Comparison of ENCODE assay signal across 27 cellular contexts in genomic region chr16:83549836-83550569, GRCh38.
DNase-seq lines count a peak whose midpoint lies in the region; ATAC-seq and TF ChIP-seq lines count a peak whose summit lies in the region.
"Had no signal": no experiment of that assay in that cellular context is flagged by ENCODE, and none has a peak within 500 bp of the region (broad histone marks: within the 10 kb centered on the region; RNA-seq: fewer than 3 reads in every experiment).

No MANE protein-coding gene starts in this region.

- H4K91ac ChIP-seq in IMR-90 (ENCODE audit: insufficient read depth, low read depth, low read length) = no peak overlapping the region

- H3K14ac ChIP-seq in IMR-90 (replicated peaks; ENCODE audit: low read depth, low read length) = no peak overlapping the region; the same call in none of the 2 replicates

- no peaks in the 10 kb centered on the region for H3K9me3 ChIP-seq in IMR-90 (ENCODE audit: control insufficient read depth, insufficient read depth, low read length)
- no peaks in the 10 kb centered on the region for H3K9me3 ChIP-seq in WERI-Rb-1 (ENCODE audit: severe bottlenecking)
- H3K9me3 ChIP-seq: A549, HAP-1, mucosa of descending colon, pancreas had no signal

- H2BK20ac ChIP-seq in IMR-90 (ENCODE audit: low read depth, low read length) = 0 out of 2 replicates have a peak overlapping the region, but pooled peaks have one; percentile 20

- 57% methylated on average over 4 of the region's 8 CpGs; no CpG with 5 or more reads in 1 of the 2 experiments for WGBS in IMR-90 (ENCODE audit: extremely low coverage in 2 of 2, insufficient read length in 1 of 2), 2 experiments

- TF ChIP-seq POLR2A in IMR-90 (IDR thresholded peaks at IDR 0.05; ENCODE audit: low read depth, low read length) = no peak

- no peaks in the 10 kb centered on the region for H3K36me3 ChIP-seq in IMR-90 (ENCODE audit: control insufficient read depth, insufficient read depth, low read length)
- H3K36me3 ChIP-seq in WERI-Rb-1 = no peaks in the 10 kb centered on the region
- H3K36me3 ChIP-seq: brain microvascular endothelial cell, HAP-1, pancreas had no signal

- H3K79me1 ChIP-seq in IMR-90 (ENCODE audit: low read depth in 1 of 2, low read length in 2 of 2) = no peaks in the 10 kb centered on the region

- H2BK120ac ChIP-seq in IMR-90 (ENCODE audit: low read depth, low read length) = peak overlapping the region; percentile 11; the same call in 1 of the 2 replicates

- no peak overlapping the region for H2AK9ac ChIP-seq in IMR-90 (replicated peaks; ENCODE audit: low read depth, low read length, poor library complexity)

- ATAC-seq in IMR-90 (ENCODE audit: low read depth) (no peak), HG02610 (IDR thresholded peaks at IDR 0.05; ENCODE audit: unreplicated experiment) (no peak)
- ATAC-seq: A549, HepG2, left colon, mucosa of descending colon, pancreas, T-helper 17 cell had no signal

- no peak overlapping the region for H3K4me3 ChIP-seq in IMR-90 (ENCODE audit: insufficient read depth, low read depth, low read length)
- peak overlapping the region; percentile 35 for H3K4me3 ChIP-seq in WERI-Rb-1 (ENCODE audit: low read depth, low read length)
- H3K4me3 ChIP-seq: A549, HAP-1, mucosa of descending colon, pancreas had no signal

- DNase-seq in ELF-1 (ENCODE audit: low read depth, low spot score) = peak; percentile 12
- no peak for DNase-seq in IMR-90
- peak; percentile 62 for DNase-seq in WERI-Rb-1
- peak; percentile 19 for DNase-seq in iPS-NIHi11 (ENCODE audit: low spot score)
- no peak for DNase-seq in mucosa of gallbladder (ENCODE audit: low spot score)
- no peak for DNase-seq in activated effector memory CD4-positive, alpha-beta T cell treated with anti-CD3 and anti-CD28 coated beads, Interleukin-2, amount 50 U/mL, for 16 hours
- no peak for DNase-seq in effector CD8-positive, alpha-beta T cell (lab: John Stamatoyannopoulos, UW)
- DNase-seq: activated CD4-positive, alpha-beta memory T cell treated with anti-CD3 and anti-CD28 coated beads, Interleukin-2, amount 10 ng/mL, durations not matched to agents 7 days and 5 days; activated CD4-positive, alpha-beta T cell treated with anti-CD3 and anti-CD28 coated beads for 1 hour; activated CD8-positive, alpha-beta memory T cell treated with anti-CD3 and anti-CD28 coated beads, Interleukin-2, amount 50 U/mL, for 4 hours; activated naive CD4-positive, alpha-beta T cell treated with anti-CD3 and anti-CD28 coated beads, Interleukin-2, amount 50 U/mL, for 16 hours; amniotic stem cell; brain microvascular endothelial cell; CD4-positive, alpha-beta T cell; dorsolateral prefrontal cortex; hypothalamus; left colon; mucosa of descending colon; NCI-H1436 treated with DMSO at 0.1 percent for 48 hours; NCI-H446 treated with DMSO at 0.1 percent for 48 hours; pancreas; stimulated activated naive CD4-positive, alpha-beta T cell; T-helper 17 cell had no signal

- dilution Hi-C loops in IMR-90 (cut with HindIII; ENCODE audit: low sequenced_read_pairs, unreplicated experiment) = no loop called here

- no peak overlapping the region; the same call in 2 of the 3 replicates for H2BK15ac ChIP-seq in IMR-90 (ENCODE audit: low read depth, low read length)

- POLR2A ChIA-PET in IMR-90 (lab: Charles Lee; ENCODE audit: unreplicated experiment) = no interaction called here

- peaks cover 1% of the 10 kb centered on the region; the same call in 1 of the 2 replicates for H3K4me1 ChIP-seq in IMR-90 (ENCODE audit: control insufficient read depth, insufficient read depth, low read length)
- H3K4me1 ChIP-seq: A549, HAP-1, pancreas had no signal

- peak overlapping the region; percentile 9; the same call in 1 of the 2 replicates for H3K4ac ChIP-seq in IMR-90 (ENCODE audit: low read depth, low read length)

- no peak for TF ChIP-seq RAD21 in IMR-90 (IDR thresholded peaks at IDR 0.05; ENCODE audit: low read length)

- no peak overlapping the region for H2AK5ac ChIP-seq in IMR-90 (ENCODE audit: low read depth, low read length)

- no peak overlapping the region for H3K23ac ChIP-seq in IMR-90 (ENCODE audit: low read depth, low read length)

- in situ Hi-C loops in IMR-90 (cut with MboI; ENCODE audit: low sequenced_read_pairs) = loop anchor here (10.0 kb wide), 1 partner anchor 65 kb away; no protein-coding TSS in a partner anchor

- no peak overlapping the region for H4K8ac ChIP-seq in IMR-90 (ENCODE audit: low read depth in 2 of 2, low read length in 2 of 2)

- H3K27me3 ChIP-seq in IMR-90 (ENCODE audit: control insufficient read depth, insufficient read depth, low read length) = no peaks in the 10 kb centered on the region
- no peaks in the 10 kb centered on the region for H3K27me3 ChIP-seq in WERI-Rb-1 (ENCODE audit: insufficient read depth, low read depth, severe bottlenecking)
- H3K27me3 ChIP-seq: brain microvascular endothelial cell had no signal

- H4K20me1 ChIP-seq in IMR-90 (ENCODE audit: insufficient read depth, low read length) = no peaks in the 10 kb centered on the region

- no peak overlapping the region for H4K5ac ChIP-seq in IMR-90 (ENCODE audit: low read depth, low read length)

- CTCF ChIA-PET in IMR-90 (lab: Yijun Ruan, JAX) = interaction anchor here (0.5 kb wide), 1 partner anchor 47 kb away, joined by 4 read pairs; no protein-coding TSS in a partner anchor

- H3K18ac ChIP-seq in IMR-90 (ENCODE audit: low read depth, low read length) = no peak overlapping the region

- H3K56ac ChIP-seq in IMR-90 (ENCODE audit: extremely low read depth, insufficient read depth, low read length) = no peak overlapping the region

- TF ChIP-seq CTCF in IMR-90 (conservative IDR thresholded peaks at IDR 0.05; ENCODE audit: low read depth, low read length) (no peak), WERI-Rb-1 (IDR thresholded peaks at IDR 0.05; ENCODE audit: low read depth, low read length) (no peak)

- H3K27ac ChIP-seq in IMR-90 (ENCODE audit: insufficient read depth, low read length) = no peak overlapping the region
- peak overlapping the region; percentile 70 for H3K27ac ChIP-seq in WERI-Rb-1
- H3K27ac ChIP-seq: A549, brain microvascular endothelial cell, dorsolateral prefrontal cortex, pancreas had no signal

- H3K9ac ChIP-seq in IMR-90 (ENCODE audit: low read depth, low read length) = no peak overlapping the region

- no peak overlapping the region for H2AFZ ChIP-seq in IMR-90 (replicated peaks; ENCODE audit: low read length, poor library complexity)

- H3K4me2 ChIP-seq in IMR-90 (ENCODE audit: low read depth, low read length) = no peak overlapping the region
- H3K4me2 ChIP-seq: A549 had no signal

- intact Hi-C loops in IMR-90 (cut with micrococcal nuclease) = no loop called here

- H3K9me1 ChIP-seq in IMR-90 (ENCODE audit: insufficient read depth, low read length) = 0 out of 2 replicates have a peak, but pooled peaks cover 4% of the 10 kb centered on the region

- no TSS peak for BruUV-seq in IMR-90 (replicated peaks; lab: Mats Ljungman, UMichigan)

- H2BK5ac ChIP-seq in IMR-90 (ENCODE audit: low read depth, low read length, poor library complexity, severe bottlenecking) = no peak overlapping the region

TF ChIP-seq in IMR-90, 13 proteins besides CTCF, POLR2A, EP300 and RAD21:
- TF ChIP-seq MXI1 (IDR thresholded peaks at IDR 0.05; ENCODE audit: borderline replicate concordance, low read depth, low read length) (no peak), BHLHE40 (IDR thresholded peaks at IDR 0.05; ENCODE audit: low read depth, low read length) (no peak), FOS (IDR thresholded peaks at IDR 0.05; ENCODE audit: low read depth, low read length) (no peak)

Comparison
In these comparisons a context has a peak if more than half of its experiments do, and no peak if none do; other contexts are left out.
1. DNase-seq: peak in ELF-1 (single experiment), WERI-Rb-1 (single experiment) and iPS-NIHi11 (single experiment); none in IMR-90 (single experiment), mucosa of gallbladder (single experiment), activated effector memory CD4-positive, alpha-beta T cell treated with anti-CD3 and anti-CD28 coated beads, Interleukin-2, amount 50 U/mL, for 16 hours (single experiment) and effector CD8-positive, alpha-beta T cell (single experiment).